Comparison of ENCODE assay signal across 1 cellular context in the genomic region with DNA sequence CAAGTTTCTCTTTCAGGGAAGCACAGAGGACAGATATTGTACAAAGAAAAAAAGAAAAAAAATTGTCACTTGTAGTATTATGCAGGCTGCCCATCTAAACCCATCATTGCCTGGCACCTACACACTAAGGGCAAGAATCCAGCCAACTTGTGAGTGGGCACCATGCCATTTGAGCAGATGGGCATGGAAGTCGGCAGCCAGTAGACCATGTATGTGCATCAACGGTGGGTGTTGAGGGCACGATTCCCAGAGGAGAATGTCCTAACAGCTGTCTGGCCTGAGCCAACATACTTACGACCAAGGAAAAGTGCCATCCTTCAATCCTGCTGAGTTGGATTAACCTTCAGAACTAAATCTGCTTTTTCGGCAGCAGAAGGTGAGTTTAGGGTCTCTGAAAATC.
TF ChIP-seq lines count a peak whose summit lies in the region.

No MANE protein-coding gene starts in this region.

TF ChIP-seq in GM23338, 12 proteins besides CTCF, POLR2A, EP300 and RAD21 (continued from another document):
- TF ChIP-seq, protein P1, sequence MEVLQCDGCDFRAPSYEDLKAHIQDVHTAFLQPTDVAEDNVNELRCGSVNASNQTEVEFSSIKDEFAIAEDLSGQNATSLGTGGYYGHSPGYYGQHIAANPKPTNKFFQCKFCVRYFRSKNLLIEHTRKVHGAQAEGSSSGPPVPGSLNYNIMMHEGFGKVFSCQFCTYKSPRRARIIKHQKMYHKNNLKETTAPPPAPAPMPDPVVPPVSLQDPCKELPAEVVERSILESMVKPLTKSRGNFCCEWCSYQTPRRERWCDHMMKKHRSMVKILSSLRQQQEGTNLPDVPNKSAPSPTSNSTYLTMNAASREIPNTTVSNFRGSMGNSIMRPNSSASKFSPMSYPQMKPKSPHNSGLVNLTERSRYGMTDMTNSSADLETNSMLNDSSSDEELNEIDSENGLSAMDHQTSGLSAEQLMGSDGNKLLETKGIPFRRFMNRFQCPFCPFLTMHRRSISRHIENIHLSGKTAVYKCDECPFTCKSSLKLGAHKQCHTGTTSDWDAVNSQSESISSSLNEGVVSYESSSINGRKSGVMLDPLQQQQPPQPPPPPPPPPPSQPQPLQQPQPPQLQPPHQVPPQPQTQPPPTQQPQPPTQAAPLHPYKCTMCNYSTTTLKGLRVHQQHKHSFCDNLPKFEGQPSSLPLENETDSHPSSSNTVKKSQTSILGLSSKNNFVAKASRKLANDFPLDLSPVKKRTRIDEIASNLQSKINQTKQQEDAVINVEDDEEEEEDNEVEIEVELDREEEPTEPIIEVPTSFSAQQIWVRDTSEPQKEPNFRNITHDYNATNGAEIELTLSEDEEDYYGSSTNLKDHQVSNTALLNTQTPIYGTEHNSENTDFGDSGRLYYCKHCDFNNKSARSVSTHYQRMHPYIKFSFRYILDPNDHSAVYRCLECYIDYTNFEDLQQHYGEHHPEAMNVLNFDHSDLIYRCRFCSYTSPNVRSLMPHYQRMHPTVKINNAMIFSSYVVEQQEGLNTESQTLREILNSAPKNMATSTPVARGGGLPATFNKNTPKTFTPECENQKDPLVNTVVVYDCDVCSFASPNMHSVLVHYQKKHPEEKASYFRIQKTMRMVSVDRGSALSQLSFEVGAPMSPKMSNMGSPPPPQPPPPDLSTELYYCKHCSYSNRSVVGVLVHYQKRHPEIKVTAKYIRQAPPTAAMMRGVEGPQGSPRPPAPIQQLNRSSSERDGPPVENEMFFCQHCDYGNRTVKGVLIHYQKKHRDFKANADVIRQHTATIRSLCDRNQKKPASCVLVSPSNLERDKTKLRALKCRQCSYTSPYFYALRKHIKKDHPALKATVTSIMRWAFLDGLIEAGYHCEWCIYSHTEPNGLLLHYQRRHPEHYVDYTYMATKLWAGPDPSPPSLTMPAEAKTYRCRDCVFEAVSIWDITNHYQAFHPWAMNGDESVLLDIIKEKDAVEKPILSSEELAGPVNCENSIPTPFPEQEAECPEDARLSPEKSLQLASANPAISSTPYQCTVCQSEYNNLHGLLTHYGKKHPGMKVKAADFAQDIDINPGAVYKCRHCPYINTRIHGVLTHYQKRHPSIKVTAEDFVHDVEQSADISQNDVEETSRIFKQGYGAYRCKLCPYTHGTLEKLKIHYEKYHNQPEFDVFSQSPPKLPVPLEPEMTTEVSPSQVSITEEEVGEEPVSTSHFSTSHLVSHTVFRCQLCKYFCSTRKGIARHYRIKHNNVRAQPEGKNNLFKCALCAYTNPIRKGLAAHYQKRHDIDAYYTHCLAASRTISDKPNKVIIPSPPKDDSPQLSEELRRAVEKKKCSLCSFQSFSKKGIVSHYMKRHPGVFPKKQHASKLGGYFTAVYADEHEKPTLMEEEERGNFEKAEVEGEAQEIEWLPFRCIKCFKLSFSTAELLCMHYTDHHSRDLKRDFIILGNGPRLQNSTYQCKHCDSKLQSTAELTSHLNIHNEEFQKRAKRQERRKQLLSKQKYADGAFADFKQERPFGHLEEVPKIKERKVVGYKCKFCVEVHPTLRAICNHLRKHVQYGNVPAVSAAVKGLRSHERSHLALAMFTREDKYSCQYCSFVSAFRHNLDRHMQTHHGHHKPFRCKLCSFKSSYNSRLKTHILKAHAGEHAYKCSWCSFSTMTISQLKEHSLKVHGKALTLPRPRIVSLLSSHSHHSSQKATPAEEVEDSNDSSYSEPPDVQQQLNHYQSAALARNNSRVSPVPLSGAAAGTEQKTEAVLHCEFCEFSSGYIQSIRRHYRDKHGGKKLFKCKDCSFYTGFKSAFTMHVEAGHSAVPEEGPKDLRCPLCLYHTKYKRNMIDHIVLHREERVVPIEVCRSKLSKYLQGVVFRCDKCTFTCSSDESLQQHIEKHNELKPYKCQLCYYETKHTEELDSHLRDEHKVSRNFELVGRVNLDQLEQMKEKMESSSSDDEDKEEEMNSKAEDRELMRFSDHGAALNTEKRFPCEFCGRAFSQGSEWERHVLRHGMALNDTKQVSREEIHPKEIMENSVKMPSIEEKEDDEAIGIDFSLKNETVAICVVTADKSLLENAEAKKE (CRISPR knock-in tag; IDR thresholded peaks at IDR 0.05) = no peak
- TF ChIP-seq ZNF331 (CRISPR knock-in tag; IDR thresholded peaks at IDR 0.05; ENCODE audit: low read depth) = no peak
- no peak for TF ChIP-seq STAT1 (IDR thresholded peaks at IDR 0.05; ENCODE audit: unreplicated experiment)
- TF ChIP-seq POLR2AphosphoS5 (IDR thresholded peaks at IDR 0.05; ENCODE audit: low read depth) = no peak
- no peak for TF ChIP-seq CREB1 (CRISPR knock-in tag; IDR thresholded peaks at IDR 0.05; ENCODE audit: low read depth)
- no peak for TF ChIP-seq JUNB (IDR thresholded peaks at IDR 0.05; ENCODE audit: unreplicated experiment)
- TF ChIP-seq EZH2 (IDR thresholded peaks at IDR 0.05; ENCODE audit: low read depth, unreplicated experiment) = no peak
- no peak for TF ChIP-seq ZNF114 (CRISPR knock-in tag; IDR thresholded peaks at IDR 0.05)
